Comparison of ENCODE assay signal across 7 cellular contexts in the genomic region with DNA sequence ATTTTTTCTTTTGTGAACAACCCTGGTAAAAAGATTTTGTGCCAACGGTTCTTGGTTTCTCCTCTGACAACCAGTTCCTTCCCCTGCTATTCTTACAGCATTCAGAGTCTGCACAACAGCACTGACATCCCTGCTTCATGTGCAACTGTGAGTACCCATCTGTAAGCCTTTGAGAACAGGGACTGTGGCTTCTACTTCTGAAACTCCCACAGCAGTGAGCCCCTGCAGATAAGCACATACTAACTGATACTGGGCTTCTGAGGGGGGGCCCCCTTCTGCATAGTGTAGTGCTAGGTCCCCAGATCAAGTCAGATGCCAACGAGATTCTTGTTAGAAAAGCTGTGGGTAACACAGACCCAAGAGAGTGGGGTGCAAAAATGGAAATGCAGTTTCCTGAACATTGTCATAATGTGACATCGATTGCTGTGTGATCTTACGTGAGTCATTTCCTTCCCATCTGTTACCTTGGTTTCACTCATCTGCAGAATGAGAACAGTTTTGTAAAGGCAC. TPM values are rescaled to one million over a fixed set of nuclear protein-coding genes. Genes with fewer than 3 reads are reported as not detected.
DNase-seq lines count a peak whose midpoint lies in the region; ATAC-seq and TF ChIP-seq lines count a peak whose summit lies in the region.

No MANE protein-coding gene starts in this region.

- H3K4me1 ChIP-seq in stomach (peaks cover 0 to 3% (median 0%) of the 10 kb centered on the region in 4 donors), thyroid gland (no peaks in the 10 kb centered on the region)

- 58 to 69% (median 59%) methylated on average over 4 of the region's 4 CpGs for WGBS in stomach, 5 donors
- 61 to 62% methylated on average over 4 of the region's 4 CpGs for WGBS in thyroid gland, 2 donors

- TF ChIP-seq CTCF in stomach (IDR thresholded peaks at IDR 0.05) (no peak), thyroid gland (IDR thresholded peaks at IDR 0.05) (no peak)

- H3K36me3 ChIP-seq in stomach (no peaks in the 10 kb centered on the region), thyroid gland (no peaks in the 10 kb centered on the region)

- no peak for TF ChIP-seq EP300 in stomach (IDR thresholded peaks at IDR 0.05)

- DNase-seq in activated CD4-positive, CD25-positive, alpha-beta regulatory T cell (lab: John Stamatoyannopoulos, UW), result peak in 3 of 4 experiments; percentile 11 to 54 (median 39)
- DNase-seq in stomach (no peak), thyroid gland (no peak), SKM-1 treated with dmso at 0.1 percent for 144 hours (lab: John Stamatoyannopoulos, UW; ENCODE audit: unreplicated experiment) (no peak)

- peak overlapping the region in 3 of 5 donors; percentile 25 to 72 (median 50) for H3K27ac ChIP-seq in stomach
- H3K27ac ChIP-seq in thyroid gland, result no peak overlapping the region

- intact Hi-C loops in stomach (cut with DNase I; ENCODE audit: low total_unique reads) (no loop called here), thyroid gland (cut with DNase I) (no loop called here)

- peak; percentile 71 for ATAC-seq in GM19328 (IDR thresholded peaks at IDR 0.05; ENCODE audit: unreplicated experiment)
- peak; percentile 78 for ATAC-seq in HG03135 (IDR thresholded peaks at IDR 0.05; ENCODE audit: unreplicated experiment)
- ATAC-seq in esophagus mucosa, result peak; percentile 50

- H3K4me3 ChIP-seq in stomach, result no peak overlapping the region
- H3K4me3 ChIP-seq in thyroid gland (replicated peaks in 1 of 3), result no peak overlapping the region

- TF ChIP-seq POLR2A in stomach (IDR thresholded peaks at IDR 0.05) (no peak), thyroid gland (IDR thresholded peaks at IDR 0.05) (no peak)

- H3K27me3 ChIP-seq in stomach (no peaks in the 10 kb centered on the region), thyroid gland (no peaks in the 10 kb centered on the region)

- H3K9me3 ChIP-seq in stomach (no peaks in the 10 kb centered on the region), thyroid gland (no peaks in the 10 kb centered on the region)

RNA-seq across cellular contexts. Expression of a gene that starts 11.1 kb away (rescaled TPM):
- total RNA-seq in esophagus mucosa, result 2.9 TPM
- 10 to 100 TPM in 1 of 5 donors, 1 to 10 TPM in 1, not detected in 3; 2.2 to 26.2 TPM for total RNA-seq in stomach
- 1 to 10 TPM; 2.0 to 5.2 (median 5.0) TPM for polyA plus RNA-seq in stomach
- total RNA-seq in thyroid gland, result 1 to 10 TPM in 3 of 4 donors, under 1 TPM in 1; 0.49 to 7.2 (median 2.0) TPM

Comparison
In these comparisons a context has a peak if more than half of its experiments do, and no peak if none do; other contexts are left out.
1. DNase-seq: peak in activated CD4-positive, CD25-positive, alpha-beta regulatory T cell (3 of 4); none in stomach (single experiment), thyroid gland (0 of 2) and SKM-1 treated with dmso at 0.1 percent for 144 hours (single experiment).
2. H3K27ac ChIP-seq: peak in stomach (3 of 5); none in thyroid gland (0 of 3).
3. Peak in every context shown above with its lines, with median percentiles within 50 percentile points of each other: ATAC-seq.